Comparison of ENCODE assay signal across 1 cellular context in the genomic region with DNA sequence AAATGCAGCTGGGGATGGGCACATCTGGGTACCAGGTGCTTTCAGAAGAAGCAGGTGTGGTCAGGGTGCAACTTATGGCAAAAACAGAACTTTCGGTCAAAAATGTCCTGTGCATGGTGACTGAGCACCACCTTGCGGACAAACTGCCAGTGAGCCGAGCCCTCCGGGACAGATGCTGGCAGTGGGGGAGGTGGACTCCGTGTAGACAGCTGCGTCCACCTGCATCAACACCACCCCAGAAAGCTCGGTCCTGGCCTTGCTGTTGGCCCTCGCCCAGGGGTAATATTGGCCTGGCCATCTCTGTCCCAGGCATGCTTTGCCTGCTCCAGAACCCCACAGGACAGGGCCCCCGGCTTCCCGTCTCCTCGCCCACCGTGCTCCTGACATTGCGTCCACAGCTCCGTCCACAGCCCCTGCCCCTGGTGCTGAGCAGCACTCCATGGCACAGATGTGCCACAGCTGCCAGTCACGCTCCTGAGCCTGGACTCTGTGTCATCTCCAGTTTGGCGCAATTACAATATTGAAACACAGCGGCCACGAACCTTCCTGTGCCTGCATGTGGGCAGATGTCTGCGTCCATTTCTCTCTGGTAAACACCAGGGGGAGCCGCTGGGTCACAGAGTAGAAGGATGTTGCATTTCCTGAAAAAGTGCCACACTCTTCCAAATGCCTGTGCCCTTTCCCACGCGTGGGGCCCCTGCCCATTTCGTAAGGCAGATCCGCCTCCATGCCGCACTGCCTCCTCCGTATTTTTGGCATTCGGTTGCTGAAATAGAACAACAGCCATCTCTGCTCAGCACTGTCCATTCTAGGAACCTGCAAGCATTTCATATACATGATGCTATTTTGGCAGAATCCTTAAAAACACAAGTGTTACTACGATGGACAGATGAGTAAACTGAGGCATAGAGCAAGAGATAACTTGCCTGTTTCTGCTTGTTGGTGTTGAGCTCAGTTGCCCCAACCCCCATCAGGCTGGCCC.
TF ChIP-seq lines count a peak whose summit lies in the region.

No MANE protein-coding gene starts in this region.

TF ChIP-seq in K562, 482 proteins besides CTCF, POLR2A, EP300 and RAD21 (continued from another document and continues in another):
- TF ChIP-seq, protein P1, sequence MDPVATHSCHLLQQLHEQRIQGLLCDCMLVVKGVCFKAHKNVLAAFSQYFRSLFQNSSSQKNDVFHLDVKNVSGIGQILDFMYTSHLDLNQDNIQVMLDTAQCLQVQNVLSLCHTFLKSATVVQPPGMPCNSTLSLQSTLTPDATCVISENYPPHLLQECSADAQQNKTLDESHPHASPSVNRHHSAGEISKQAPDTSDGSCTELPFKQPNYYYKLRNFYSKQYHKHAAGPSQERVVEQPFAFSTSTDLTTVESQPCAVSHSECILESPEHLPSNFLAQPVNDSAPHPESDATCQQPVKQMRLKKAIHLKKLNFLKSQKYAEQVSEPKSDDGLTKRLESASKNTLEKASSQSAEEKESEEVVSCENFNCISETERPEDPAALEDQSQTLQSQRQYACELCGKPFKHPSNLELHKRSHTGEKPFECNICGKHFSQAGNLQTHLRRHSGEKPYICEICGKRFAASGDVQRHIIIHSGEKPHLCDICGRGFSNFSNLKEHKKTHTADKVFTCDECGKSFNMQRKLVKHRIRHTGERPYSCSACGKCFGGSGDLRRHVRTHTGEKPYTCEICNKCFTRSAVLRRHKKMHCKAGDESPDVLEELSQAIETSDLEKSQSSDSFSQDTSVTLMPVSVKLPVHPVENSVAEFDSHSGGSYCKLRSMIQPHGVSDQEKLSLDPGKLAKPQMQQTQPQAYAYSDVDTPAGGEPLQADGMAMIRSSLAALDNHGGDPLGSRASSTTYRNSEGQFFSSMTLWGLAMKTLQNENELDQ (CRISPR knock-in tag; IDR thresholded peaks at IDR 0.05; ENCODE audit: borderline replicate concordance): no peak
- TF ChIP-seq MXD1 (CRISPR knock-in tag; IDR thresholded peaks at IDR 0.05; ENCODE audit: borderline replicate concordance, poor library complexity, severe bottlenecking) (no peak), ETV1 (tag; conservative IDR thresholded peaks at IDR 0.05; ENCODE audit: low read depth) (no peak), FIP1L1 (IDR thresholded peaks at IDR 0.05; ENCODE audit: low read depth, low read length, poor library complexity, severe bottlenecking) (no peak), ZNF830 (CRISPR knock-in tag; IDR thresholded peaks at IDR 0.05) (no peak), SRF (CRISPR knock-in tag; IDR thresholded peaks at IDR 0.05) (no peak), TCFL5 (CRISPR knock-in tag; conservative IDR thresholded peaks at IDR 0.05) (no peak), GATAD2A (IDR thresholded peaks at IDR 0.05) (no peak), AFF1 (IDR thresholded peaks at IDR 0.05; ENCODE audit: low read depth in 1 of 2, partially characterized antibody in 2 of 2) (no peak), ATF1 (CRISPR knock-in tag; IDR thresholded peaks at IDR 0.05) (no peak), ATF1 (tag; IDR thresholded peaks at IDR 0.05) (peak; percentile 47; the same call in 1 of the 2 replicates), ZNF436 (CRISPR knock-in tag; IDR thresholded peaks at IDR 0.05) (no peak), ESRRB (CRISPR knock-in tag; IDR thresholded peaks at IDR 0.05; ENCODE audit: borderline replicate concordance) (no peak), XRCC3 (IDR thresholded peaks at IDR 0.05) (no peak), CREBBP (IDR thresholded peaks at IDR 0.05; ENCODE audit: low read depth, low read length) (no peak), SP2 (IDR thresholded peaks at IDR 0.05; ENCODE audit: extremely low read depth, low read depth, low read length, poor library complexity, severe bottlenecking) (no peak), HDAC3 (IDR thresholded peaks at IDR 0.05; ENCODE audit: borderline replicate concordance, partially characterized antibody) (no peak), MYNN (IDR thresholded peaks at IDR 0.05) (no peak; the same call in 1 of the 2 replicates), MYNN (CRISPR knock-in tag; IDR thresholded peaks at IDR 0.05) (no peak), BMI1 (IDR thresholded peaks at IDR 0.05; ENCODE audit: low read length) (no peak), CGGBP1 (CRISPR knock-in tag; IDR thresholded peaks at IDR 0.05) (no peak), CEBPG (CRISPR knock-in tag; IDR thresholded peaks at IDR 0.05) (0 out of 2 replicates have a peak, but pooled peaks have one; percentile 7), CEBPG (tag; conservative IDR thresholded peaks at IDR 0.05 in 1 of 2, IDR thresholded peaks at IDR 0.05 in 1 of 2) (no peak), COPS2 (conservative IDR thresholded peaks at IDR 0.05) (no peak), MTA3 (IDR thresholded peaks at IDR 0.05; ENCODE audit: borderline replicate concordance) (no peak; the same call in 1 of the 2 replicates), ZNF586 (CRISPR knock-in tag; conservative IDR thresholded peaks at IDR 0.05) (no peak), KLF13 (tag; IDR thresholded peaks at IDR 0.05; ENCODE audit: borderline replicate concordance, low read depth) (no peak), RFX1 (IDR thresholded peaks at IDR 0.05) (no peak)
- TF ChIP-seq, protein P2, sequence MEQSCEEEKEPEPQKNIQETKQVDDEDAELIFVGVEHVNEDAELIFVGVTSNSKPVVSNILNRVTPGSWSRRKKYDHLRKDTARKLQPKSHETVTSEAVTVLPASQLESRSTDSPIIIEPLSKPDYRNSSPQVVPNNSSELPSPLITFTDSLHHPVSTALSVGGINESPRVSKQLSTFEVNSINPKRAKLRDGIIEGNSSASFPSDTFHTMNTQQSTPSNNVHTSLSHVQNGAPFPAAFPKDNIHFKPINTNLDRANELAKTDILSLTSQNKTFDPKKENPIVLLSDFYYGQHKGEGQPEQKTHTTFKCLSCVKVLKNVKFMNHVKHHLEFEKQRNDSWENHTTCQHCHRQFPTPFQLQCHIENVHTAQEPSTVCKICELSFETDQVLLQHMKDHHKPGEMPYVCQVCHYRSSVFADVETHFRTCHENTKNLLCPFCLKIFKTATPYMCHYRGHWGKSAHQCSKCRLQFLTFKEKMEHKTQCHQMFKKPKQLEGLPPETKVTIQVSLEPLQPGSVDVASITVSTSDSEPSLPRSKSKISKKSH (CRISPR knock-in tag; IDR thresholded peaks at IDR 0.05): no peak
- TF ChIP-seq, protein P3, sequence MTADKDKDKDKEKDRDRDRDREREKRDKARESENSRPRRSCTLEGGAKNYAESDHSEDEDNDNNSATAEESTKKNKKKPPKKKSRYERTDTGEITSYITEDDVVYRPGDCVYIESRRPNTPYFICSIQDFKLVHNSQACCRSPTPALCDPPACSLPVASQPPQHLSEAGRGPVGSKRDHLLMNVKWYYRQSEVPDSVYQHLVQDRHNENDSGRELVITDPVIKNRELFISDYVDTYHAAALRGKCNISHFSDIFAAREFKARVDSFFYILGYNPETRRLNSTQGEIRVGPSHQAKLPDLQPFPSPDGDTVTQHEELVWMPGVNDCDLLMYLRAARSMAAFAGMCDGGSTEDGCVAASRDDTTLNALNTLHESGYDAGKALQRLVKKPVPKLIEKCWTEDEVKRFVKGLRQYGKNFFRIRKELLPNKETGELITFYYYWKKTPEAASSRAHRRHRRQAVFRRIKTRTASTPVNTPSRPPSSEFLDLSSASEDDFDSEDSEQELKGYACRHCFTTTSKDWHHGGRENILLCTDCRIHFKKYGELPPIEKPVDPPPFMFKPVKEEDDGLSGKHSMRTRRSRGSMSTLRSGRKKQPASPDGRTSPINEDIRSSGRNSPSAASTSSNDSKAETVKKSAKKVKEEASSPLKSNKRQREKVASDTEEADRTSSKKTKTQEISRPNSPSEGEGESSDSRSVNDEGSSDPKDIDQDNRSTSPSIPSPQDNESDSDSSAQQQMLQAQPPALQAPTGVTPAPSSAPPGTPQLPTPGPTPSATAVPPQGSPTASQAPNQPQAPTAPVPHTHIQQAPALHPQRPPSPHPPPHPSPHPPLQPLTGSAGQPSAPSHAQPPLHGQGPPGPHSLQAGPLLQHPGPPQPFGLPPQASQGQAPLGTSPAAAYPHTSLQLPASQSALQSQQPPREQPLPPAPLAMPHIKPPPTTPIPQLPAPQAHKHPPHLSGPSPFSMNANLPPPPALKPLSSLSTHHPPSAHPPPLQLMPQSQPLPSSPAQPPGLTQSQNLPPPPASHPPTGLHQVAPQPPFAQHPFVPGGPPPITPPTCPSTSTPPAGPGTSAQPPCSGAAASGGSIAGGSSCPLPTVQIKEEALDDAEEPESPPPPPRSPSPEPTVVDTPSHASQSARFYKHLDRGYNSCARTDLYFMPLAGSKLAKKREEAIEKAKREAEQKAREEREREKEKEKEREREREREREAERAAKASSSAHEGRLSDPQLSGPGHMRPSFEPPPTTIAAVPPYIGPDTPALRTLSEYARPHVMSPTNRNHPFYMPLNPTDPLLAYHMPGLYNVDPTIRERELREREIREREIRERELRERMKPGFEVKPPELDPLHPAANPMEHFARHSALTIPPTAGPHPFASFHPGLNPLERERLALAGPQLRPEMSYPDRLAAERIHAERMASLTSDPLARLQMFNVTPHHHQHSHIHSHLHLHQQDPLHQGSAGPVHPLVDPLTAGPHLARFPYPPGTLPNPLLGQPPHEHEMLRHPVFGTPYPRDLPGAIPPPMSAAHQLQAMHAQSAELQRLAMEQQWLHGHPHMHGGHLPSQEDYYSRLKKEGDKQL (CRISPR knock-in tag; IDR thresholded peaks at IDR 0.05; ENCODE audit: borderline replicate concordance): no peak
- TF ChIP-seq, protein P4, sequence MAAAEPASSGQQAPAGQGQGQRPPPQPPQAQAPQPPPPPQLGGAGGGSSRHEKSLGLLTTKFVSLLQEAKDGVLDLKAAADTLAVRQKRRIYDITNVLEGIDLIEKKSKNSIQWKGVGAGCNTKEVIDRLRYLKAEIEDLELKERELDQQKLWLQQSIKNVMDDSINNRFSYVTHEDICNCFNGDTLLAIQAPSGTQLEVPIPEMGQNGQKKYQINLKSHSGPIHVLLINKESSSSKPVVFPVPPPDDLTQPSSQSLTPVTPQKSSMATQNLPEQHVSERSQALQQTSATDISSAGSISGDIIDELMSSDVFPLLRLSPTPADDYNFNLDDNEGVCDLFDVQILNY (CRISPR knock-in tag; IDR thresholded peaks at IDR 0.05): 0 out of 2 replicates have a peak, but pooled peaks have one; percentile 78
- TF ChIP-seq, protein P5, sequence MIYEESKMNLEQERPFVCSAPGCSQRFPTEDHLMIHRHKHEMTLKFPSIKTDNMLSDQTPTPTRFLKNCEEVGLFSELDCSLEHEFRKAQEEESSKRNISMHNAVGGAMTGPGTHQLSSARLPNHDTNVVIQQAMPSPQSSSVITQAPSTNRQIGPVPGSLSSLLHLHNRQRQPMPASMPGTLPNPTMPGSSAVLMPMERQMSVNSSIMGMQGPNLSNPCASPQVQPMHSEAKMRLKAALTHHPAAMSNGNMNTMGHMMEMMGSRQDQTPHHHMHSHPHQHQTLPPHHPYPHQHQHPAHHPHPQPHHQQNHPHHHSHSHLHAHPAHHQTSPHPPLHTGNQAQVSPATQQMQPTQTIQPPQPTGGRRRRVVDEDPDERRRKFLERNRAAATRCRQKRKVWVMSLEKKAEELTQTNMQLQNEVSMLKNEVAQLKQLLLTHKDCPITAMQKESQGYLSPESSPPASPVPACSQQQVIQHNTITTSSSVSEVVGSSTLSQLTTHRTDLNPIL (CRISPR knock-in tag; IDR thresholded peaks at IDR 0.05): no peak
- TF ChIP-seq, protein P6, sequence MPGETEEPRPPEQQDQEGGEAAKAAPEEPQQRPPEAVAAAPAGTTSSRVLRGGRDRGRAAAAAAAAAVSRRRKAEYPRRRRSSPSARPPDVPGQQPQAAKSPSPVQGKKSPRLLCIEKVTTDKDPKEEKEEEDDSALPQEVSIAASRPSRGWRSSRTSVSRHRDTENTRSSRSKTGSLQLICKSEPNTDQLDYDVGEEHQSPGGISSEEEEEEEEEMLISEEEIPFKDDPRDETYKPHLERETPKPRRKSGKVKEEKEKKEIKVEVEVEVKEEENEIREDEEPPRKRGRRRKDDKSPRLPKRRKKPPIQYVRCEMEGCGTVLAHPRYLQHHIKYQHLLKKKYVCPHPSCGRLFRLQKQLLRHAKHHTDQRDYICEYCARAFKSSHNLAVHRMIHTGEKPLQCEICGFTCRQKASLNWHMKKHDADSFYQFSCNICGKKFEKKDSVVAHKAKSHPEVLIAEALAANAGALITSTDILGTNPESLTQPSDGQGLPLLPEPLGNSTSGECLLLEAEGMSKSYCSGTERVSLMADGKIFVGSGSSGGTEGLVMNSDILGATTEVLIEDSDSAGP (CRISPR knock-in tag; IDR thresholded peaks at IDR 0.05): 0 out of 2 replicates have a peak, but pooled peaks have one; percentile 52
